ENCODE assay signal across 22 cellular contexts in genomic region chr16:26651884-26652283, GRCh38.
"Had no signal": no experiment of that assay in that cellular context is flagged by ENCODE, and none has a peak within 500 bp of the region (broad histone marks: within the 10 kb centered on the region; RNA-seq: fewer than 3 reads in every experiment).

No MANE protein-coding gene starts in this region.

- H3K4me3 ChIP-seq: MG63, PC-9, Peyer's patch, SJCRH30, SK-N-MC had no signal

- H3K36me3 ChIP-seq: MG63, Peyer's patch, SJCRH30 had no signal

- H3K27me3 ChIP-seq: MG63, Peyer's patch, SJCRH30 had no signal

- H3K9me3 ChIP-seq: MG63, Peyer's patch, SJCRH30 had no signal

- DNase-seq: KBM-7, MG63, NCI-H1092, NCI-H1105 treated with DMSO at 0.1 percent for 48 hours, NCI-H1417 treated with DMSO at 0.1 percent for 48 hours, NCI-H146, NCI-H1694 treated with DMSO at 0.1 percent for 48 hours, NCI-H1930, NCI-H2081, NCI-H2107, NCI-H2227 treated with DMSO at 0.1 percent for 48 hours, NCI-H524, NCI-H526 treated with DMSO at 0.1 percent for 48 hours, NCI-H748 treated with DMSO at 0.1 percent for 48 hours, OCI-M1, PC-9, Peyer's patch, SHP77 treated with DMSO at 0.1 percent for 48 hours, SJCRH30, T-helper 1 cell had no signal

- H3K4me1 ChIP-seq: Peyer's patch, SJCRH30 had no signal

- H2AFZ ChIP-seq: PC-9 had no signal

- H3K4me2 ChIP-seq: PC-9 had no signal

- ATAC-seq: Right ventricle myocardium inferior had no signal

- H3K27ac ChIP-seq: PC-9, Peyer's patch, SJCRH30, SK-N-MC had no signal
